ENCODE assay signal across 2 cellular contexts in genomic region chr11:64003807-64004589, GRCh38.
TF ChIP-seq lines count a peak whose summit lies in the region.

No MANE protein-coding gene starts in this region.

TF ChIP-seq in HEK293, 187 proteins besides CTCF, POLR2A, EP300 and RAD21:
- TF ChIP-seq GLIS1 (tag by site-specific recombination; IDR thresholded peaks at IDR 0.05), result peak; percentile 38; the same call in 1 of the 2 replicates
- TF ChIP-seq GLI2 (tag by site-specific recombination; IDR thresholded peaks at IDR 0.05; ENCODE audit: borderline replicate concordance, low read depth), result no peak

TF ChIP-seq in K562, 482 proteins besides CTCF, POLR2A, EP300 and RAD21:
- TF ChIP-seq HCFC1 (IDR thresholded peaks at IDR 0.05; ENCODE audit: low read depth, low read length) (no peak), ZKSCAN1 (IDR thresholded peaks at IDR 0.05; ENCODE audit: low read depth, low read length) (no peak), ZNF695 (CRISPR knock-in tag; IDR thresholded peaks at IDR 0.05) (no peak), KHSRP (IDR thresholded peaks at IDR 0.05) (no peak), SMARCA4 (IDR thresholded peaks at IDR 0.05) (no peak), ZNF407 (IDR thresholded peaks at IDR 0.05; ENCODE audit: low read depth) (no peak), PYGO2 (tag; IDR thresholded peaks at IDR 0.05) (no peak), MYNN (IDR thresholded peaks at IDR 0.05) (0 out of 2 replicates have a peak, but pooled peaks have one; percentile 19), MYNN (CRISPR knock-in tag; IDR thresholded peaks at IDR 0.05) (no peak), FOXA3 (CRISPR knock-in tag; conservative IDR thresholded peaks at IDR 0.05 in 1 of 2, IDR thresholded peaks at IDR 0.05 in 1 of 2) (no peak), CREBBP (IDR thresholded peaks at IDR 0.05; ENCODE audit: low read depth, low read length) (no peak), ARID2 (IDR thresholded peaks at IDR 0.05) (no peak), ZBTB34 (CRISPR knock-in tag; IDR thresholded peaks at IDR 0.05) (no peak), ZNF165 (CRISPR knock-in tag; IDR thresholded peaks at IDR 0.05; ENCODE audit: borderline replicate concordance) (no peak), NR2C2 (CRISPR knock-in tag; IDR thresholded peaks at IDR 0.05) (no peak), NR2C2 (tag; IDR thresholded peaks at IDR 0.05) (no peak), ZBTB17 (CRISPR knock-in tag; IDR thresholded peaks at IDR 0.05) (no peak), ZNF263 (CRISPR knock-in tag; IDR thresholded peaks at IDR 0.05; ENCODE audit: borderline replicate concordance) (no peak), ZNF408 (CRISPR knock-in tag; IDR thresholded peaks at IDR 0.05; ENCODE audit: low read depth) (no peak), NR1H2 (CRISPR knock-in tag; IDR thresholded peaks at IDR 0.05) (no peak), POLR2G (IDR thresholded peaks at IDR 0.05; ENCODE audit: low read depth, low read length) (peak; percentile 38; the same call in 1 of the 2 replicates)
- TF ChIP-seq, protein P1, sequence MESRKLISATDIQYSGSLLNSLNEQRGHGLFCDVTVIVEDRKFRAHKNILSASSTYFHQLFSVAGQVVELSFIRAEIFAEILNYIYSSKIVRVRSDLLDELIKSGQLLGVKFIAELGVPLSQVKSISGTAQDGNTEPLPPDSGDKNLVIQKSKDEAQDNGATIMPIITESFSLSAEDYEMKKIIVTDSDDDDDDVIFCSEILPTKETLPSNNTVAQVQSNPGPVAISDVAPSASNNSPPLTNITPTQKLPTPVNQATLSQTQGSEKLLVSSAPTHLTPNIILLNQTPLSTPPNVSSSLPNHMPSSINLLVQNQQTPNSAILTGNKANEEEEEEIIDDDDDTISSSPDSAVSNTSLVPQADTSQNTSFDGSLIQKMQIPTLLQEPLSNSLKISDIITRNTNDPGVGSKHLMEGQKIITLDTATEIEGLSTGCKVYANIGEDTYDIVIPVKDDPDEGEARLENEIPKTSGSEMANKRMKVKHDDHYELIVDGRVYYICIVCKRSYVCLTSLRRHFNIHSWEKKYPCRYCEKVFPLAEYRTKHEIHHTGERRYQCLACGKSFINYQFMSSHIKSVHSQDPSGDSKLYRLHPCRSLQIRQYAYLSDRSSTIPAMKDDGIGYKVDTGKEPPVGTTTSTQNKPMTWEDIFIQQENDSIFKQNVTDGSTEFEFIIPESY (CRISPR knock-in tag; IDR thresholded peaks at IDR 0.05), result peak; percentile 98
- TF ChIP-seq, protein P2, sequence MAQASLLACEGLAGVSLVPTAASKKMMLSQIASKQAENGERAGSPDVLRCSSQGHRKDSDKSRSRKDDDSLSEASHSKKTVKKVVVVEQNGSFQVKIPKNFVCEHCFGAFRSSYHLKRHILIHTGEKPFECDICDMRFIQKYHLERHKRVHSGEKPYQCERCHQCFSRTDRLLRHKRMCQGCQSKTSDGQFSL (CRISPR knock-in tag; IDR thresholded peaks at IDR 0.05), result peak; percentile 54; the same call in 1 of the 2 replicates
- TF ChIP-seq, protein P2 (tag; IDR thresholded peaks at IDR 0.05), result no peak
